ENCODE assay signal across 8 cellular contexts in the genomic region with DNA sequence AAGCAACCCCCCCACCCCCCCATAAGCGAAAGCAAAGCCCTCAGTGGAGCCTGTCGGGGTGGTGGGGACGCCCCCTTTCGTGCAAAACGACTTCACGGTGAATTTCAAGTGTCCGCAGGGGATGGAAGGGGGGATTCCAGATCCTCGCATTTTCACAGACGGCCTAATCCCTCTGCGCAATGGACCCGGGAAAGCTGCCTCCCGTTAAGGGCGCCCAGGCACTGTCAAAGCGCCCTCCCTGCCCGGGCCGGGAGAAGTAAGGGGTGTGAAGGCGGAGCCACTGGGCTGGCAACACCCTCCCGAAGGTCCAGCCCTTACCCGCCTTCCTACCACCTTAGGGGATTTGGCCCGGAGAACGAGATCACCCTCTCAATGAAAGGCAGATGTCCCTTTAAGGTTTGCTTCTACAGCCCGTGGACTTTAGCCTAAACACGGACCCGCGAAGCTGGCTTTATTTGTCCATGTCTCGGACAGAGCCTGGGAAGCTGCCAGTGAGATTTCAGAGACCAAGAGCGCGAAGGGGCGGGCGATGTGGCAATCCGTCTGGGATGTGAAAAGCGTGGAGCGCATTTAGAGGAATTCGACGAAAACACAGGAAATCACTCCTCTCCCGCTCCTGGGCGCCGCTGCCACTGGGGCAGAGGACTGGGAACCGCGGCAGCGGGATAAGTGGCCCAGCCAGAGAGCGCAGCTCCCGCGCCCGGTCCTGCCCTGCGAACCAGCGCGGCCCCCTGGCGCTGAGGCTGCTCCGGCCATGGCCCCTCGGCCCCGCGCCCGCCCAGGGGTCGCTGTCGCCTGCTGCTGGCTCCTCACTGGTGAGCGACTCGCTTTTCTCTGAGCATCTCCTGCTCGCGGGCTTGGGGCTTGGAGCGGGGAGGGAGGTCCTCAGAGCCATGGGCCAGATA. TPM values are rescaled to one million over a fixed set of nuclear protein-coding genes. Genes with fewer than 3 reads are reported as not detected.
DNase-seq lines count a peak whose midpoint lies in the region; ATAC-seq and TF ChIP-seq lines count a peak whose summit lies in the region.

A gene (plus strand): TSS at position 317 of the 905 bp plus-strand sequence. CDS start 438 bp downstream, at position 755.
A gene with protein sequence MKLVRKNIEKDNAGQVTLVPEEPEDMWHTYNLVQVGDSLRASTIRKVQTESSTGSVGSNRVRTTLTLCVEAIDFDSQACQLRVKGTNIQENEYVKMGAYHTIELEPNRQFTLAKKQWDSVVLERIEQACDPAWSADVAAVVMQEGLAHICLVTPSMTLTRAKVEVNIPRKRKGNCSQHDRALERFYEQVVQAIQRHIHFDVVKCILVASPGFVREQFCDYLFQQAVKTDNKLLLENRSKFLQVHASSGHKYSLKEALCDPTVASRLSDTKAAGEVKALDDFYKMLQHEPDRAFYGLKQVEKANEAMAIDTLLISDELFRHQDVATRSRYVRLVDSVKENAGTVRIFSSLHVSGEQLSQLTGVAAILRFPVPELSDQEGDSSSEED (plus strand): TSS at position 317 of the 905 bp plus-strand sequence. CDS start 12,479 bp downstream, outside the sequence.

- H3K27me3 Mint-ChIP-seq in activated CD4-positive, alpha-beta memory T cell treated with anti-CD3 and anti-CD28 coated beads for 36 hours = peaks cover 8% of the 10 kb centered on the region

- POLR2A ChIA-PET in activated CD4-positive, alpha-beta memory T cell treated with anti-CD3 and anti-CD28 coated beads for 36 hours (lab: Charles Lee) = interaction anchor here (1.0 to 1.1 kb wide), 2 partner anchors 11 to 121 kb away, joined by 3 read pairs; no protein-coding TSS in a partner anchor

- peak within 1 kb of the TSS; percentile 82 for H3K4me3 Mint-ChIP-seq in activated CD4-positive, alpha-beta memory T cell treated with anti-CD3 and anti-CD28 coated beads for 36 hours

- no peaks in the 10 kb centered on the region for H3K36me3 Mint-ChIP-seq in activated CD4-positive, alpha-beta memory T cell treated with anti-CD3 and anti-CD28 coated beads for 36 hours

- ATAC-seq in HG02571 (IDR thresholded peaks at IDR 0.05; ENCODE audit: unreplicated experiment) = peak; percentile 79
- ATAC-seq in lower lobe of right lung = peak; percentile 94 to 97

- H3K4me1 ChIP-seq in ectodermal cell (ENCODE audit: control insufficient read depth, insufficient read depth, low read length) (no peaks in the 10 kb centered on the region), lower lobe of right lung (peaks cover 10% of the 10 kb centered on the region)

- 0% methylated on average over 60 to 61 of the region's 61 CpGs for WGBS in ectodermal cell, 2 experiments

- H3K36me3 ChIP-seq in ectodermal cell (ENCODE audit: control insufficient read depth, insufficient read depth, low read length) (no peaks in the 10 kb centered on the region), lower lobe of right lung (no peaks in the 10 kb centered on the region)

- DNase-seq in NCI-H1436 (lab: John Stamatoyannopoulos, UW) (peak; percentile 33), NCI-H1436 treated with DMSO at 0.1 percent for 48 hours (lab: John Stamatoyannopoulos, UW) (no peak), NCI-H128 (lab: John Stamatoyannopoulos, UW; ENCODE audit: unreplicated experiment) (peak; percentile 20), lower lobe of right lung (peak; percentile 74)
- DNase-seq in activated CD4-positive, alpha-beta memory T cell treated with anti-CD3 and anti-CD28 coated beads for 36 hours = peak; percentile 61
- peak; percentile 21 for DNase-seq in stimulated activated CD8-positive, alpha-beta memory T cell treated with anti-CD3 and anti-CD28 coated beads, Interleukin-12 subunit alpha, Interleukin-12 subunit beta, amount 100 ng/mL, for 24 hours (ENCODE audit: extremely low read depth)

- H3K27me3 ChIP-seq in ectodermal cell (ENCODE audit: control insufficient read depth, insufficient read depth, low read length, poor library complexity, severe bottlenecking) (peaks cover 31% of the 10 kb centered on the region), lower lobe of right lung (ENCODE audit: low read depth) (no peaks in the 10 kb centered on the region)

- no peaks in the 10 kb centered on the region for H3K9me3 ChIP-seq in ectodermal cell (ENCODE audit: control insufficient read depth, low read length)
- no peaks in the 10 kb centered on the region for H3K9me3 ChIP-seq in lower lobe of right lung

- intact Hi-C loops in activated CD4-positive, alpha-beta memory T cell treated with anti-CD3 and anti-CD28 coated beads for 36 hours (cut with micrococcal nuclease) = loop anchor here (1.0 to 5.0 kb wide), 5 partner anchors 12 to 309 kb away; no protein-coding TSS in a partner anchor
- intact Hi-C loops in lower lobe of right lung (cut with DNase I) = loop anchor here (5.0 kb wide), 1 partner anchor 129 kb away; no protein-coding TSS in a partner anchor

- H3K4me1 Mint-ChIP-seq in activated CD4-positive, alpha-beta memory T cell treated with anti-CD3 and anti-CD28 coated beads for 36 hours (ENCODE audit: low read depth) = peaks cover 18% of the 10 kb centered on the region

- peak within 1 kb of the TSS; percentile 44 for H3K27ac ChIP-seq in ectodermal cell (ENCODE audit: insufficient read depth, low read depth, low read length, poor library complexity, severe bottlenecking)
- peak within 1 kb of the TSS; percentile 91 for H3K27ac ChIP-seq in lower lobe of right lung

- peak; percentile 50 for TF ChIP-seq CTCF in lower lobe of right lung (IDR thresholded peaks at IDR 0.05)

- CTCF ChIA-PET in activated CD4-positive, alpha-beta memory T cell treated with anti-CD3 and anti-CD28 coated beads for 36 hours (lab: Charles Lee) = interaction anchor here (0.8 to 2.1 kb wide), 9 partner anchors 9 to 131 kb away, joined by 3 to 11 read pairs (median 5); no protein-coding TSS in a partner anchor

- no peaks in the 10 kb centered on the region for H3K9me3 Mint-ChIP-seq in activated CD4-positive, alpha-beta memory T cell treated with anti-CD3 and anti-CD28 coated beads for 36 hours

- peak within 1 kb of the TSS; percentile 43 for H3K27ac Mint-ChIP-seq in activated CD4-positive, alpha-beta memory T cell treated with anti-CD3 and anti-CD28 coated beads for 36 hours

- peak within 1 kb of the TSS; percentile 63 for H3K4me3 ChIP-seq in ectodermal cell (ENCODE audit: insufficient read depth, low read depth, low read length)
- peak within 1 kb of the TSS; percentile 72 for H3K4me3 ChIP-seq in lower lobe of right lung

RNA-seq across cellular contexts. Expression of the first gene that starts in this region (rescaled TPM):
- total RNA-seq in activated CD4-positive, alpha-beta memory T cell treated with anti-CD3 and anti-CD28 coated beads for 36 hours = 1 to 10 TPM in 1 of 2 experiments, under 1 TPM in 1; 0.62 to 1.3 TPM
- 3.0 TPM for polyA plus RNA-seq in ectodermal cell (2013, experiment 1 of 4)
- polyA plus RNA-seq in ectodermal cell (2013, experiment 2 of 4) = 2.5 TPM
- 3.0 TPM for polyA plus RNA-seq in ectodermal cell (2013, experiment 3 of 4)
- polyA plus RNA-seq in ectodermal cell (2013, experiment 4 of 4) = 4.1 TPM
- 84.4 TPM for total RNA-seq in lower lobe of right lung

RNA-seq across cellular contexts. Expression of the second gene that starts in this region (rescaled TPM):
- 10 to 100 TPM; 15.1 to 16.2 TPM for total RNA-seq in activated CD4-positive, alpha-beta memory T cell treated with anti-CD3 and anti-CD28 coated beads for 36 hours
- polyA plus RNA-seq in ectodermal cell (2013, experiment 1 of 4) = 11.3 TPM
- 10.7 TPM for polyA plus RNA-seq in ectodermal cell (2013, experiment 2 of 4)
- 9.7 TPM for polyA plus RNA-seq in ectodermal cell (2013, experiment 3 of 4)
- 10.7 TPM for polyA plus RNA-seq in ectodermal cell (2013, experiment 4 of 4)
- 31.5 TPM for total RNA-seq in lower lobe of right lung

Comparison
In these comparisons a context has a peak if more than half of its experiments do, and no peak if none do; other contexts are left out.
1. RNA of the first gene that starts in this region (total RNA-seq): 84.4 TPM in lower lobe of right lung (single experiment); 0.62 to 1.3 TPM in activated CD4-positive, alpha-beta memory T cell treated with anti-CD3 and anti-CD28 coated beads for 36 hours; every median in the first group is over 10 times any median in the second.